ENCODE assay signal across 8 cellular contexts in genomic region chr6:156778615-156779205, GRCh38. TPM values are rescaled to one million over a fixed set of nuclear protein-coding genes. Genes with fewer than 3 reads are reported as not detected.
DNase-seq lines count a peak whose midpoint lies in the region; ATAC-seq and TF ChIP-seq lines count a peak whose summit lies in the region.

No MANE protein-coding gene starts in this region.

- H3K4me1 ChIP-seq in OCI-LY7 (ENCODE audit: insufficient read depth, low read length, poor library complexity, severe bottlenecking): peaks cover 42% of the 10 kb centered on the region
- H3K4me1 ChIP-seq in gastroesophageal sphincter: peaks cover 0 to 52% (median 6%) of the 10 kb centered on the region in 3 donors
- peaks cover 24 to 30% of the 10 kb centered on the region in 2 donors for H3K4me1 ChIP-seq in thyroid gland

- peaks cover 33% of the 10 kb centered on the region for H4K20me1 ChIP-seq in OCI-LY7 (ENCODE audit: insufficient read depth, low read length)

- H3K36me3 ChIP-seq in OCI-LY7 (ENCODE audit: insufficient read depth, low read length): peaks cover 20% of the 10 kb centered on the region; the same call in 1 of the 2 replicates
- H3K36me3 ChIP-seq in gastroesophageal sphincter: no peaks in the 10 kb centered on the region
- H3K36me3 ChIP-seq in thyroid gland: no peaks in the 10 kb centered on the region

- peak in 1 of 2 donors; percentile 52 for TF ChIP-seq POLR2A in gastroesophageal sphincter (IDR thresholded peaks at IDR 0.05)
- peak in 1 of 2 donors; percentile 66 for TF ChIP-seq POLR2A in thyroid gland (IDR thresholded peaks at IDR 0.05)

- H3K4me3 ChIP-seq in AG04449 (ENCODE audit: low read depth, low read length) (peak overlapping the region; percentile 77), OCI-LY7 (ENCODE audit: low read depth, low read length, poor library complexity, severe bottlenecking) (peak overlapping the region; percentile 76), gastroesophageal sphincter (peak overlapping the region; percentile 78 to 81), thyroid gland (replicated peaks in 1 of 3) (peak overlapping the region; percentile 22 to 85 (median 83))

- no TSS peak for BruUV-seq in OCI-LY7 (replicated peaks; lab: Mats Ljungman, UMichigan)

- POLR2A ChIA-PET in AG04449 (lab: Yijun Ruan, JAX): interaction anchor here (0.6 kb wide), 1 partner anchor 1285 kb away, joined by 3 read pairs; no protein-coding TSS in a partner anchor
- POLR2A ChIA-PET in OCI-LY7 (lab: Charles Lee): interaction anchor here (0.6 to 1.5 kb wide), 6 partner anchors 9 to 197 kb away, joined by 3 to 5 read pairs (median 3); no protein-coding TSS in a partner anchor

- H3K27me3 ChIP-seq in gastroesophageal sphincter: no peaks in the 10 kb centered on the region
- no peaks in the 10 kb centered on the region for H3K27me3 ChIP-seq in thyroid gland

- H3K27ac ChIP-seq in OCI-LY7 (ENCODE audit: low read depth, low read length, poor library complexity, severe bottlenecking) (peak overlapping the region; percentile 86), gastroesophageal sphincter (peak overlapping the region; percentile 89 to 99 (median 97)), thyroid gland (peak overlapping the region; percentile 98 to 99 (median 98))

- DNase-seq in AG04449 (ENCODE audit: low read depth, low spot score) (no peak), GM20000 (ENCODE audit: low spot score) (peak; percentile 67), OCI-LY7 (ENCODE audit: low spot score) (peak; percentile 65), omental fat pad (ENCODE audit: low spot score) (no peak), thyroid gland (peak; percentile 62 to 64), HPDE6-E6E7 (ENCODE audit: extremely low spot score) (no peak)
- DNase-seq in activated T-helper 9 cell treated with anti-CD3 and anti-CD28 coated beads, Interleukin-2, amount 50 U/mL, for 16 hours (ENCODE audit: low read depth): peak; percentile 42

- no peaks in the 10 kb centered on the region for H3K9me3 ChIP-seq in OCI-LY7 (ENCODE audit: low read length)
- H3K9me3 ChIP-seq in gastroesophageal sphincter: no peaks in the 10 kb centered on the region
- no peaks in the 10 kb centered on the region for H3K9me3 ChIP-seq in thyroid gland

- ATAC-seq in gastroesophageal sphincter: peak; percentile 17
- peak; percentile 18 for ATAC-seq in omental fat pad (ENCODE audit: low FRiP score)

- no peak for TF ChIP-seq EP300 in gastroesophageal sphincter (IDR thresholded peaks at IDR 0.05)

- CTCF ChIA-PET in AG04449 (lab: Yijun Ruan, JAX) (interaction anchor here (0.9 to 1.2 kb wide), 2 partner anchors 241 to 1451 kb away, joined by 3 read pairs; no protein-coding TSS in a partner anchor), OCI-LY7 (lab: Charles Lee; ENCODE audit: unreplicated experiment) (interaction anchor here (0.6 to 0.7 kb wide), 3 partner anchors 20 to 214 kb away, joined by 5 to 20 read pairs (median 17); no protein-coding TSS in a partner anchor)

- peak overlapping the region; percentile 31 for H2AFZ ChIP-seq in OCI-LY7 (ENCODE audit: low read length)

- H3K4me2 ChIP-seq in OCI-LY7 (ENCODE audit: low read length): peak overlapping the region; percentile 85

- intact Hi-C loops in OCI-LY7 (cut with micrococcal nuclease; ENCODE audit: unreplicated experiment): loop anchor here (1.0 to 5.0 kb wide), 3 partner anchors 80 to 496 kb away; no protein-coding TSS in a partner anchor
- intact Hi-C loops in thyroid gland (cut with DNase I): loop anchor here (5.0 to 10.0 kb wide), 2 partner anchors 91 to 396 kb away; no protein-coding TSS in a partner anchor

- no CpG with 5 or more reads among the region's 71 CpGs for WGBS in gastroesophageal sphincter (ENCODE audit: low coverage in 1 of 2), 2 donors
- 2% methylated on average over 35 of the region's 71 CpGs; no CpG with 5 or more reads in 1 of the 2 donors for WGBS in thyroid gland, 2 donors

- peaks cover 58% of the 10 kb centered on the region for H3K79me2 ChIP-seq in OCI-LY7 (ENCODE audit: insufficient read depth, low read depth, low read length)

- no peak for TF ChIP-seq CTCF in AG04449 (IDR thresholded peaks at IDR 0.05; ENCODE audit: insufficient read depth, low read length, missing control alignments)
- no peak for TF ChIP-seq CTCF in GM20000 (IDR thresholded peaks at IDR 0.05; ENCODE audit: extremely low read depth, missing control alignments)
- no peak for TF ChIP-seq CTCF in OCI-LY7 (conservative IDR thresholded peaks at IDR 0.05; ENCODE audit: low read length)
- no peak for TF ChIP-seq CTCF in gastroesophageal sphincter (IDR thresholded peaks at IDR 0.05)
- no peak for TF ChIP-seq CTCF in omental fat pad (IDR thresholded peaks at IDR 0.05)
- TF ChIP-seq CTCF in thyroid gland (IDR thresholded peaks at IDR 0.05): no peak

- no peaks in the 10 kb centered on the region for H3K9me2 ChIP-seq in OCI-LY7 (ENCODE audit: insufficient read depth, low read length)

RNA-seq across cellular contexts. Expression of gene ARID1B, which starts 1.5 kb away (rescaled TPM):
- 71.8 and 90.1 TPM in 2 replicates for total RNA-seq in OCI-LY7 (2014; rRNA removed; shearing (Covaris generic))
- total RNA-seq in OCI-LY7 (2022) (164 and 170 TPM in 2 replicates), gastroesophageal sphincter (100 to 1,000 TPM in 1 of 4 donors, 10 to 100 TPM in 3; 40.0 to 106 (median 79.7) TPM), omental fat pad (100 to 1,000 TPM in 1 of 4 donors, 10 to 100 TPM in 3; 70.5 to 135 (median 78.2) TPM), thyroid gland (100 to 1,000 TPM; 157 to 315 (median 206) TPM)

Comparison
In these comparisons a context has a peak if more than half of its experiments do, and no peak if none do; other contexts are left out.
1. DNase-seq: peak in GM20000 (single experiment), OCI-LY7 (single experiment), activated T-helper 9 cell treated with anti-CD3 and anti-CD28 coated beads, Interleukin-2, amount 50 U/mL, for 16 hours (single experiment) and thyroid gland (2 of 2); none in AG04449 (single experiment), omental fat pad (single experiment) and HPDE6-E6E7 (single experiment).
2. Peak in every context shown above with its lines, with median percentiles within 50 percentile points of each other: H3K4me3 ChIP-seq and H3K27ac ChIP-seq.